ENCODE assay signal across 8 cellular contexts in the genomic region with DNA sequence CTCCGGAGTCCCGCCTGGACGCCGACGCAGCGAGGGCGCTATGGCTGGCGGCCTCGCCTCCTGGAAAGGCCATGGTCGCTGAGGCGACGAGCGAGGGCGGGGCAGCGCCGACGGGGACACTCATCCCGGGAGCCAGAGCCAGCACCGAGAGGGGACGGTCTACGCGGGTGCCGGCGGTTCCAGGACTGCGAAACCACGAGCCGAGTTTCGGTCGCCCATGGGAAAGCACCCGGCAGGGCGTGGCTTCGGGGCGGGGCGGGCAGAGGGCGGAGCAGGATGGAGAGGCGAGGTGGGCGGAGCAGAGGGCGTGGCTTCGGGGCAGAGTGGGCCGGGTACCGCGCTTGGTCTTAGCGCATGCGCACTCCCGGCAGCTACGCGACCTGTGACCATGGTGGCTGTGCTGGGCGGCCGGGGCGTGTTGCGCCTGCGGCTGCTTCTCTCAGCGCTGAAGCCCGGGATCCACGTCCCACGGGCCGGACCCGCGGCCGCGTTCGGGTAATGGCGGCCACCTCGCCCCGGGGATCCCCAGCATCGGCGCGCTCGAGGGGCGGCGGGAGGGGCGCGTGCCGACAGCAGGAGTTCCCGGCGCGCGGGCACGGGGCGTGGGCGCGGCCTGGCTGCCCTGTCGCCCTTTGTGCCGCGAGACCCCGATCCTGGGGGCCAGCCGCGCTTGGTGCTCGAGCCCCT. TPM values are rescaled to one million over a fixed set of nuclear protein-coding genes. Genes with fewer than 3 reads are reported as not detected.
DNase-seq lines count a peak whose midpoint lies in the region; ATAC-seq, FAIRE-seq and TF ChIP-seq lines count a peak whose summit lies in the region.

A gene (plus strand): TSS at position 359 of the 687 bp plus-strand sequence. CDS start 30 bp downstream, at position 389.

- H3K18ac ChIP-seq in H1 (ENCODE audit: extremely low read depth, low read length) (peak within 1 kb of the TSS; percentile 97), mesenchymal stem cell (ENCODE audit: low read depth in 1 of 2, low read length in 2 of 2) (peak within 1 kb of the TSS; percentile 92 to 100)

- H3K9ac ChIP-seq in H1 (replicated peaks in 1 of 4; ENCODE audit: extremely low read depth in 1 of 4, low read depth in 3 of 4, low read length in 3 of 4) (peak within 1 kb of the TSS; percentile 87 to 95 (median 88)), mesenchymal stem cell (ENCODE audit: low read length) (peak within 1 kb of the TSS; percentile 83)

- no peak within 1 kb of the TSS for H2AK5ac ChIP-seq in H1 (ENCODE audit: low read depth, low read length)
- no peak within 1 kb of the TSS for H2AK5ac ChIP-seq in mesenchymal stem cell (ENCODE audit: low read length, severe bottlenecking)

- H3K4me1 ChIP-seq in H1 (replicated peaks in 1 of 4; ENCODE audit: control insufficient read depth in 3 of 4, insufficient read depth in 4 of 4, low read length in 3 of 4) (peaks cover 0 to 10% (median 2%) of the 10 kb centered on the region in 4 experiments; a peak in 4 of 7 replicates), mesenchymal stem cell (ENCODE audit: control insufficient read depth, insufficient read depth, low read depth, low read length) (peaks cover 2% of the 10 kb centered on the region)

- no peaks in the 10 kb centered on the region for H3K9me3 ChIP-seq in H1 (ENCODE audit: insufficient read depth in 2 of 2, low read depth in 1 of 2, low read length in 1 of 2)
- H3K9me3 ChIP-seq in mesenchymal stem cell (ENCODE audit: control insufficient read depth, low read length): no peaks in the 10 kb centered on the region

- H2AFZ ChIP-seq in H1 (ENCODE audit: low read length) (peak within 1 kb of the TSS; percentile 90), mesenchymal stem cell (ENCODE audit: low read depth, low read length) (peak within 1 kb of the TSS; percentile 97)

- peak within 1 kb of the TSS; percentile 98; the same call in 1 of the 2 replicates for H2BK5ac ChIP-seq in H1 (ENCODE audit: low read depth, low read length)
- H2BK5ac ChIP-seq in mesenchymal stem cell (ENCODE audit: low read depth, low read length, poor library complexity, severe bottlenecking): peak within 1 kb of the TSS; percentile 96

- H4K91ac ChIP-seq in H1 (replicated peaks; ENCODE audit: insufficient read length, low read length): peak within 1 kb of the TSS; percentile 97
- peak within 1 kb of the TSS; percentile 96 for H4K91ac ChIP-seq in mesenchymal stem cell (ENCODE audit: low read length)

- H2BK15ac ChIP-seq in H1 (ENCODE audit: low read length) (no peak within 1 kb of the TSS), mesenchymal stem cell (ENCODE audit: low read depth, poor library complexity, severe bottlenecking) (peak within 1 kb of the TSS; percentile 87)

- 3% methylated on average over 60 of the region's 89 CpGs; no CpG with 5 or more reads in 1 of the 2 experiments for WGBS in H1 (ENCODE audit: extremely low coverage in 1 of 2, insufficient coverage in 1 of 2, insufficient read length in 1 of 2, insufficient replicate concordance in 2 of 2, low coverage in 1 of 2, low lambda C conversion rate in 2 of 2, missing lambda C conversion rate in 1 of 2), 2 experiments
- WGBS in mesenchymal stem cell: under 1% methylated on average over 81 of the region's 89 CpGs

- peak within 1 kb of the TSS; percentile 91 for H3K56ac ChIP-seq in H1 (replicated peaks; ENCODE audit: insufficient read length, low read depth, low read length)

- H3K4me2 ChIP-seq in H1 (ENCODE audit: insufficient read depth in 1 of 2, low read depth in 2 of 2, low read length in 2 of 2) (peak within 1 kb of the TSS; percentile 72 to 95), mesenchymal stem cell (ENCODE audit: low read length, poor library complexity, severe bottlenecking) (peak within 1 kb of the TSS; percentile 78)

- TF ChIP-seq POLR2A in H1 (IDR thresholded peaks at IDR 0.05; ENCODE audit: control extremely low read depth in 1 of 2, low read depth in 2 of 2, low read length in 2 of 2): peak; percentile 86 to 89

- CTCF ChIA-PET in activated CD8-positive, alpha-beta memory T cell treated with anti-CD3 and anti-CD28 coated beads, Interleukin-2, amount 10 ng/mL, durations not matched to agents 7 days and 5 days (lab: Charles Lee): interaction anchor here (1.0 to 1.2 kb wide), 4 partner anchors 8 to 42 kb away, joined by 3 to 5 read pairs (median 4); a partner anchor contains a TSS
- CTCF ChIA-PET in H1 (lab: Charles Lee; ENCODE audit: partially characterized antibody): interaction anchor here (0.5 to 1.0 kb wide), 3 partner anchors 36 to 267 kb away, joined by 3 read pairs; no protein-coding TSS in a partner anchor

- no peak for TF ChIP-seq RAD21 in H1 (IDR thresholded peaks at IDR 0.05 in 1 of 2, conservative IDR thresholded peaks at IDR 0.05 in 1 of 2; ENCODE audit: low read depth in 2 of 2, low read length in 2 of 2)

- no peak within 1 kb of the TSS for H2BK12ac ChIP-seq in H1 (ENCODE audit: low read depth, low read length)
- peak within 1 kb of the TSS; percentile 71 to 99 for H2BK12ac ChIP-seq in mesenchymal stem cell (ENCODE audit: low read length in 2 of 2)

- no peaks in the 10 kb centered on the region for H3K9me3 Mint-ChIP-seq in activated CD8-positive, alpha-beta memory T cell treated with anti-CD3 and anti-CD28 coated beads, Interleukin-2, amount 10 ng/mL, durations not matched to agents 7 days and 5 days (ENCODE audit: low read depth)

- H3K27ac ChIP-seq in H1 (ENCODE audit: low read depth, low read length) (peak within 1 kb of the TSS; percentile 96), mesenchymal stem cell (ENCODE audit: low read length, poor library complexity, severe bottlenecking) (peak within 1 kb of the TSS; percentile 83)

- TF ChIP-seq EP300 in H1 (IDR thresholded peaks at IDR 0.05; ENCODE audit: borderline replicate concordance in 1 of 2, low read depth in 2 of 2, low read length in 2 of 2): no peak; a peak in 1 of 3 replicates

- H3K79me2 ChIP-seq in H1 (ENCODE audit: control insufficient read depth in 1 of 2, insufficient read depth in 2 of 2, low read length in 2 of 2): peaks cover 0 to 8% of the 10 kb centered on the region in 2 experiments; a peak in 2 of 4 replicates

- H3K4me3 ChIP-seq in H1 (ENCODE audit: extremely low read depth in 1 of 4, insufficient read depth in 2 of 4, low read depth in 3 of 4, low read length in 4 of 4) (peak within 1 kb of the TSS; percentile 83 to 97 (median 84)), mesenchymal stem cell (ENCODE audit: insufficient read depth in 1 of 2, low read depth in 1 of 2, low read length in 2 of 2) (peak within 1 kb of the TSS; percentile 75 to 99)

- no peak within 1 kb of the TSS for H3K14ac ChIP-seq in H1 (ENCODE audit: insufficient read length)
- peak within 1 kb of the TSS in 1 of 2 experiments; percentile 99 for H3K14ac ChIP-seq in mesenchymal stem cell (ENCODE audit: low read length in 2 of 2)

- H3K36me3 ChIP-seq in H1 (ENCODE audit: control insufficient read depth in 2 of 4, insufficient read depth in 4 of 4, low read length in 3 of 4): peaks cover 0 to 4% (median 0%) of the 10 kb centered on the region in 4 experiments; a peak in 2 of 8 replicates
- H3K36me3 ChIP-seq in mesenchymal stem cell (ENCODE audit: control insufficient read depth in 1 of 2, insufficient read depth in 2 of 2, low read depth in 1 of 2, low read length in 2 of 2): peaks cover 16 to 22% of the 10 kb centered on the region in 2 experiments

- 0 out of 4 replicates have a peak, but pooled peaks of 1 of the 3 experiments have one; percentile 7 for TF ChIP-seq CTCF in H1 (IDR thresholded peaks at IDR 0.05; ENCODE audit: control extremely low read depth in 1 of 3, insufficient read depth in 1 of 3, low read depth in 1 of 3, low read length in 3 of 3)

- peaks cover 10% of the 10 kb centered on the region for H3K36me3 Mint-ChIP-seq in activated CD8-positive, alpha-beta memory T cell treated with anti-CD3 and anti-CD28 coated beads, Interleukin-2, amount 10 ng/mL, durations not matched to agents 7 days and 5 days

- H2BK120ac ChIP-seq in H1 (replicated peaks; ENCODE audit: low read depth, low read length) (no peak within 1 kb of the TSS), mesenchymal stem cell (ENCODE audit: low read depth, low read length) (peak within 1 kb of the TSS; percentile 92)

- FAIRE-seq in H1 (lab: Jason Lieb, UNC): no peak

- peaks cover 2% of the 10 kb centered on the region; the same call in 1 of the 2 replicates for H3K23me2 ChIP-seq in H1 (ENCODE audit: low read depth, low read length)

- H4K20me1 ChIP-seq in H1 (replicated peaks in 1 of 2; ENCODE audit: control insufficient read depth in 1 of 2, insufficient read depth in 2 of 2, low read length in 2 of 2): peaks cover 0 to 2% of the 10 kb centered on the region in 2 experiments

- H3K23ac ChIP-seq in H1 (ENCODE audit: insufficient read length): no peak within 1 kb of the TSS
- H3K23ac ChIP-seq in mesenchymal stem cell (ENCODE audit: low read length in 2 of 2): peak within 1 kb of the TSS in 1 of 2 experiments; percentile 96

- H3K4me3 Mint-ChIP-seq in activated CD8-positive, alpha-beta memory T cell treated with anti-CD3 and anti-CD28 coated beads, Interleukin-2, amount 10 ng/mL, durations not matched to agents 7 days and 5 days: peak within 1 kb of the TSS; percentile 76

- no peaks in the 10 kb centered on the region for H3K27me3 ChIP-seq in H1 (replicated peaks in 1 of 4; ENCODE audit: control insufficient read depth in 3 of 4, extremely low read depth in 1 of 4, insufficient read depth in 3 of 4, low read length in 3 of 4)
- no peaks in the 10 kb centered on the region for H3K27me3 ChIP-seq in mesenchymal stem cell (ENCODE audit: control insufficient read depth in 1 of 2, insufficient read depth in 1 of 2, low read length in 2 of 2)

- H4K8ac ChIP-seq in H1 (ENCODE audit: extremely low read depth, insufficient read depth, low read length): peak within 1 kb of the TSS; percentile 98
- peak within 1 kb of the TSS; percentile 96 for H4K8ac ChIP-seq in mesenchymal stem cell (ENCODE audit: low read length)

- POLR2A ChIA-PET in H1 (lab: Charles Lee; ENCODE audit: partially characterized antibody): interaction anchor here (0.9 kb wide), 1 partner anchor 33 kb away, joined by 3 read pairs; no protein-coding TSS in a partner anchor

- peak; percentile 87 for ATAC-seq in GM21367 (IDR thresholded peaks at IDR 0.05; ENCODE audit: unreplicated experiment)
- peak; percentile 96 for ATAC-seq in activated CD8-positive, alpha-beta memory T cell treated with anti-CD3 and anti-CD28 coated beads, Interleukin-2, amount 10 ng/mL, durations not matched to agents 7 days and 5 days

- peak; percentile 88 for DNase-seq in COR-L47 (lab: John Stamatoyannopoulos, UW)
- DNase-seq in HT1080 (ENCODE audit: low read depth): peak; percentile 86
- peak; percentile 82 to 90 for DNase-seq in NOMO-1 (lab: John Stamatoyannopoulos, UW; ENCODE audit: unreplicated experiment in 2 of 2)
- peak; percentile 99 for DNase-seq in activated CD8-positive, alpha-beta memory T cell treated with anti-CD3 and anti-CD28 coated beads, Interleukin-2, amount 10 ng/mL, durations not matched to agents 7 days and 5 days
- DNase-seq in H1 (ENCODE audit: low read depth in 1 of 2, low spot score in 2 of 2): peak; percentile 86 to 100
- peak; percentile 93 for DNase-seq in mesenchymal stem cell
- DNase-seq in stimulated activated CD8-positive, alpha-beta memory T cell treated with anti-CD3 and anti-CD28 coated beads, Interleukin-12 subunit alpha, Interleukin-12 subunit beta, amount 100 ng/mL, for 24 hours (ENCODE audit: extremely low read depth): peak; percentile 99

- H3K27me3 Mint-ChIP-seq in activated CD8-positive, alpha-beta memory T cell treated with anti-CD3 and anti-CD28 coated beads, Interleukin-2, amount 10 ng/mL, durations not matched to agents 7 days and 5 days: no peaks in the 10 kb centered on the region

- peak within 1 kb of the TSS; percentile 98 for H4K5ac ChIP-seq in H1 (ENCODE audit: insufficient read length, low read depth, low read length)

- no peak within 1 kb of the TSS for H2BK20ac ChIP-seq in H1 (ENCODE audit: low read length)

- H3K79me1 ChIP-seq in H1 (ENCODE audit: low read depth, low read length): no peaks in the 10 kb centered on the region
- H3K79me1 ChIP-seq in mesenchymal stem cell (replicated peaks; ENCODE audit: low read length, poor library complexity, severe bottlenecking): peaks cover 24% of the 10 kb centered on the region

- peaks cover 21% of the 10 kb centered on the region for H3K4me1 Mint-ChIP-seq in activated CD8-positive, alpha-beta memory T cell treated with anti-CD3 and anti-CD28 coated beads, Interleukin-2, amount 10 ng/mL, durations not matched to agents 7 days and 5 days

- peak within 1 kb of the TSS; percentile 82 for H3K27ac Mint-ChIP-seq in activated CD8-positive, alpha-beta memory T cell treated with anti-CD3 and anti-CD28 coated beads, Interleukin-2, amount 10 ng/mL, durations not matched to agents 7 days and 5 days

- H3K4ac ChIP-seq in H1 (replicated peaks; ENCODE audit: insufficient read length, low read depth, low read length) (peak within 1 kb of the TSS; percentile 4), mesenchymal stem cell (ENCODE audit: low read depth in 1 of 2, low read length in 2 of 2) (peak within 1 kb of the TSS; percentile 88 to 98)

RNA-seq across cellular contexts. Expression of the gene that starts here (rescaled TPM):
- 4.6 and 8.0 TPM in 2 replicates for total RNA-seq in HT1080 (2014; rRNA removed; shearing (Covaris generic))
- 4.8 and 5.1 TPM in 2 replicates for polyA plus RNA-seq in HT1080 (2015; cell fraction: cytosol; rRNA removed)
- 13.6 and 18.5 TPM in 2 replicates for polyA plus RNA-seq in HT1080 (2015; cell fraction: nucleus; rRNA removed)
- total RNA-seq in activated CD8-positive, alpha-beta memory T cell treated with anti-CD3 and anti-CD28 coated beads, Interleukin-2, amount 10 ng/mL, durations not matched to agents 7 days and 5 days: 1 to 10 TPM; 5.3 to 9.2 TPM
- 36.4 and 36.6 TPM in 2 replicates for total RNA-seq in H1 (2021; fragmentation: NEBNext Ultra II Directional; extraction: Animal tissue kit (Norgen Biotek cat#: 25700))
- 21.8 and 24.4 TPM in 2 replicates for polyA plus RNA-seq in H1 (2011; rRNA removed)
- polyA plus RNA-seq in H1 (2011; cell fraction: cytosol; rRNA removed): 30.2 TPM
- polyA plus RNA-seq in H1 (2011; cell fraction: nucleus; rRNA removed): 25.8 TPM
- 38.7 to 44.5 TPM (median 39.5 TPM) in 4 replicates for polyA plus RNA-seq in H1 (2012, experiment 1 of 2)
- polyA plus RNA-seq in H1 (2012, experiment 2 of 2): 19.9 TPM
- 38.8 TPM for polyA plus RNA-seq in H1 (2013, experiment 1 of 2)
- 35.0 TPM for polyA plus RNA-seq in H1 (2013, experiment 2 of 2)
- polyA minus RNA-seq in H1 (2011; rRNA and poly(A)+ RNA removed): 17.2 and 21.9 TPM in 2 replicates
- 14.6 TPM for polyA minus RNA-seq in H1 (2011; cell fraction: cytosol; rRNA and poly(A)+ RNA removed)
- polyA minus RNA-seq in H1 (2011; cell fraction: nucleus; rRNA and poly(A)+ RNA removed): 29.6 TPM
- 18.2 TPM for polyA plus RNA-seq in mesenchymal stem cell (2013, experiment 1 of 2)
- polyA plus RNA-seq in mesenchymal stem cell (2013, experiment 2 of 2): 18.7 TPM

Comparison
In these comparisons a context has a peak if more than half of its experiments do, and no peak if none do; other contexts are left out.
1. Peak in every context shown above with its lines: DNase-seq, ATAC-seq, H3K4me3 ChIP-seq and H3K27ac ChIP-seq.